ENCODE assay signal across 14 cellular contexts in the genomic region with DNA sequence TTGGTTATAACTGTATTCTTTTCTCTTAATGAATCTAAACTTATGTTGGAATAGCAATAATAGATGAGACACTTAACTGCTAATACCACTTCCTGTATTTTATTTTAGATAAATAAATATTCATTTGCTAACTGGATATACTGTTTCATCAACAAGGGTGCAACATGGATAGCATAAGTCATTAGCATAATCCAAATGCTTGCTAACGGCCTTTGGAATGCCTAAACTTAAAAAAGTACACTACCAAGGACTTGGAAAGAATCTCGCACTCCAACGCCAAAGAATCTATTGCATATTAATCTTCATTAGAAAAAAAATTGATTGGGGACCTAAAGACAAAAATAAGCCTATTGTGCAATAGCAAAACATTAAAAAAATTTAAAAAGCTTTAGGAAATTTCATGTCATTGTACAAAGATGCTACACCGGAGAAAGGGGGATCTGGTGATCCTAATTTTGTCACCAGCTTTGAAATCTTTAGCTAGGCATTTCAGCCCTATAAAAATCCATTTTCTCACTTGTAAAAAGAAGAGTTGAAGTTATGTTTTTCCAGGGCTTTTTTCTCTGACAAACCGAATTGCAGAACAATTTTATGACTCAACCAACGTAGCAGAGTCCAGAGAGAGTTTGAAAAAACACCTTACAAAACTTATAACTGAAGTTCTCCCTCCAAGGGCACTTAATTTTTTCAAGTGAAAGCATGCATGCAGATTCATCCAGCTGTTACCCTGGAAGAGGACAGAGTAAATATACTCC. TPM values are rescaled to one million over a fixed set of nuclear protein-coding genes. Genes with fewer than 3 reads are reported as not detected.
A peak's percentile ranks its signal among the peaks of the same experiment; 100 is the strongest.
DNase-seq lines count a peak whose midpoint lies in the region; ATAC-seq, FAIRE-seq and TF ChIP-seq lines count a peak whose summit lies in the region.
"Had no signal": no experiment of that assay in that cellular context is flagged by ENCODE, and none has a peak within 500 bp of the region (broad histone marks: within the 10 kb centered on the region; RNA-seq: fewer than 3 reads in every experiment).

No MANE protein-coding gene starts in this region.

- peaks cover 92% of the 10 kb centered on the region for H3K79me2 ChIP-seq in astrocyte (ENCODE audit: insufficient read depth, low read length)

- H3K27ac ChIP-seq in astrocyte (ENCODE audit: low read depth, low read length): peak overlapping the region; percentile 96
- H3K27ac ChIP-seq: KMS-11 had no signal

- intact Hi-C loops in Calu3 (cut with micrococcal nuclease; ENCODE audit: unreplicated experiment): no loop called here

- H3K27me3 ChIP-seq in astrocyte (ENCODE audit: insufficient read depth, low read length): no peaks in the 10 kb centered on the region

- no peaks in the 10 kb centered on the region for H4K20me1 ChIP-seq in astrocyte (ENCODE audit: insufficient read depth, low read length)

- H3K9me3 ChIP-seq in astrocyte (ENCODE audit: insufficient read depth, low read depth, low read length): no peaks in the 10 kb centered on the region

- peaks cover 5% of the 10 kb centered on the region for H3K36me3 ChIP-seq in astrocyte (ENCODE audit: insufficient read depth, low read length)

- no peaks in the 10 kb centered on the region for H3K9me3 Mint-ChIP-seq in Calu3 (ENCODE audit: low read depth, unreplicated experiment)
- H3K9me3 Mint-ChIP-seq in astrocyte (ENCODE audit: unreplicated experiment): no peaks in the 10 kb centered on the region
- H3K9me3 Mint-ChIP-seq: activated B cell treated with CpG ODN at 0.5 μM for 24 hours had no signal

- H3K4me3 ChIP-seq in astrocyte (ENCODE audit: insufficient read depth, low read depth, low read length) (peak overlapping the region; percentile 98), fibroblast of pulmonary artery (replicated peaks; ENCODE audit: low read depth, low read length) (peak overlapping the region; percentile 87), skeletal muscle cell (ENCODE audit: low read depth, low read length) (peak overlapping the region; percentile 68)

- peak overlapping the region; percentile 95 for H3K4me3 Mint-ChIP-seq in Calu3 (ENCODE audit: low read depth, unreplicated experiment)
- peak overlapping the region; percentile 40 for H3K4me3 Mint-ChIP-seq in astrocyte (ENCODE audit: unreplicated experiment)
- H3K4me3 Mint-ChIP-seq: activated B cell treated with CpG ODN at 0.5 μM for 24 hours had no signal

- peak overlapping the region; percentile 91 for H3K4me2 ChIP-seq in astrocyte (ENCODE audit: low read length)
- H3K4me2 ChIP-seq: KMS-11 had no signal

- peak; percentile 80 for FAIRE-seq in astrocyte (lab: Jason Lieb, UNC)

- H2AFZ ChIP-seq in astrocyte (ENCODE audit: low read depth, low read length): no peak overlapping the region

- no peak for ATAC-seq in HG03196 (IDR thresholded peaks at IDR 0.05; ENCODE audit: unreplicated experiment)

- no peak for DNase-seq in Calu3
- peak; percentile 56 for DNase-seq in astrocyte (ENCODE audit: low read depth)
- DNase-seq in fibroblast of pulmonary artery (ENCODE audit: low read depth): peak; percentile 63
- DNase-seq in skeletal muscle cell (ENCODE audit: low read depth): no peak
- DNase-seq in SK-N-DZ (ENCODE audit: low spot score): no peak
- DNase-seq in cerebellum (ENCODE audit: low spot score): no peak
- DNase-seq in NCI-H446 (lab: John Stamatoyannopoulos, UW): no peak
- DNase-seq: activated B cell treated with CpG ODN at 0.5 μM for 24 hours; AML-193; DMS153; effector memory CD4-positive, alpha-beta T cell; occipital lobe had no signal

- H3K36me3 Mint-ChIP-seq in Calu3 (ENCODE audit: insufficient read depth, unreplicated experiment) (peaks cover 38% of the 10 kb centered on the region), astrocyte (ENCODE audit: low read depth, unreplicated experiment) (no peaks in the 10 kb centered on the region)

- H3K27ac Mint-ChIP-seq in Calu3 (ENCODE audit: unreplicated experiment): no peak overlapping the region
- no peak overlapping the region for H3K27ac Mint-ChIP-seq in astrocyte (ENCODE audit: unreplicated experiment)
- H3K27ac Mint-ChIP-seq: activated B cell treated with CpG ODN at 0.5 μM for 24 hours had no signal

- peaks cover 48% of the 10 kb centered on the region for H3K4me1 ChIP-seq in astrocyte (ENCODE audit: insufficient read depth, low read length)

- CTCF ChIA-PET in Calu3 (lab: Charles Lee): interaction anchor here (0.6 to 1.4 kb wide), 2 partner anchors 19 to 27 kb away, joined by 3 read pairs; no protein-coding TSS in a partner anchor

- H3K4me1 Mint-ChIP-seq in Calu3 (ENCODE audit: low read depth, unreplicated experiment): peaks cover 26% of the 10 kb centered on the region
- peaks cover 43% of the 10 kb centered on the region for H3K4me1 Mint-ChIP-seq in astrocyte (ENCODE audit: low read depth, unreplicated experiment)

- H3K9ac ChIP-seq in astrocyte (ENCODE audit: low read length): peak overlapping the region; percentile 99
- H3K9ac ChIP-seq: KMS-11 had no signal

- H3K27me3 Mint-ChIP-seq in Calu3 (ENCODE audit: unreplicated experiment) (no peaks in the 10 kb centered on the region), astrocyte (ENCODE audit: low read depth, unreplicated experiment) (no peaks in the 10 kb centered on the region)

- BruUV-seq in Calu3 (replicated peaks; lab: Mats Ljungman, UMichigan): no TSS peak

- TF ChIP-seq CTCF in Calu3 (IDR thresholded peaks at IDR 0.05; ENCODE audit: unreplicated experiment) (no peak), astrocyte (IDR thresholded peaks at IDR 0.05; ENCODE audit: insufficient read depth, low read depth, low read length) (no peak), fibroblast of pulmonary artery (IDR thresholded peaks at IDR 0.05; ENCODE audit: low read length, missing control alignments) (no peak)

RNA-seq across cellular contexts. Expression of a gene that starts 4.1 kb away (rescaled TPM):
- total RNA-seq in Calu3 (2022) (40.0 and 48.2 TPM in 2 replicates), astrocyte (53.8 and 63.7 TPM in 2 replicates), cerebellum (2.5 TPM)
- 0.15 and 0.36 TPM in 2 replicates for polyA plus RNA-seq in SK-N-DZ (2014; cell fraction: cytosol; rRNA removed)
- polyA plus RNA-seq in SK-N-DZ (2014; cell fraction: nucleus; rRNA removed): 0.16 and 0.19 TPM in 2 replicates
- total RNA-seq: activated B cell treated with CpG ODN at 0.5 μM for 24 hours had no signal

Comparison
In these comparisons a context has a peak if more than half of its experiments do, and no peak if none do; other contexts are left out.
1. DNase-seq: peak in astrocyte (single experiment) and fibroblast of pulmonary artery (single experiment); none in Calu3 (single experiment), skeletal muscle cell (single experiment), SK-N-DZ (single experiment), cerebellum (single experiment) and NCI-H446 (0 of 2).
2. RNA of a gene that starts 4.1 kb away (total RNA-seq): 53.8 to 63.7 TPM in astrocyte and 40.0 to 48.2 TPM in Calu3; 2.5 TPM in cerebellum (single experiment); every median in the first group is over 10 times any median in the second.
3. Peak in every context shown above with its lines, with median percentiles within 50 percentile points of each other: H3K4me3 ChIP-seq.